1 cellular context compared by ENCODE assay signal in genomic region chr12:120955232-120955631, GRCh38.
TF ChIP-seq lines count a peak whose summit lies in the region.

No MANE protein-coding gene starts in this region.

TF ChIP-seq in K562, 482 proteins besides CTCF, POLR2A, EP300 and RAD21 (continued from another document):
- TF ChIP-seq ZNF280A (IDR thresholded peaks at IDR 0.05; ENCODE audit: low read depth, partially characterized antibody) (no peak), SAP30 (IDR thresholded peaks at IDR 0.05; ENCODE audit: borderline replicate concordance, insufficient read depth, low read depth, low read length, poor library complexity, severe bottlenecking) (no peak)
